7 cellular contexts compared by ENCODE assay signal in genomic region chr2:8197825-8198224, GRCh38.
"Had no signal": no experiment of that assay in that cellular context is flagged by ENCODE, and none has a peak within 500 bp of the region (broad histone marks: within the 10 kb centered on the region; RNA-seq: fewer than 3 reads in every experiment).

No MANE protein-coding gene starts in this region.

- DNase-seq: GDM1, GF-D8 had no signal

- FAIRE-seq: G401.6, GM12891, GM12892, GM18507, GM19239 had no signal
